ENCODE assay signal across 9 cellular contexts in the genomic region with DNA sequence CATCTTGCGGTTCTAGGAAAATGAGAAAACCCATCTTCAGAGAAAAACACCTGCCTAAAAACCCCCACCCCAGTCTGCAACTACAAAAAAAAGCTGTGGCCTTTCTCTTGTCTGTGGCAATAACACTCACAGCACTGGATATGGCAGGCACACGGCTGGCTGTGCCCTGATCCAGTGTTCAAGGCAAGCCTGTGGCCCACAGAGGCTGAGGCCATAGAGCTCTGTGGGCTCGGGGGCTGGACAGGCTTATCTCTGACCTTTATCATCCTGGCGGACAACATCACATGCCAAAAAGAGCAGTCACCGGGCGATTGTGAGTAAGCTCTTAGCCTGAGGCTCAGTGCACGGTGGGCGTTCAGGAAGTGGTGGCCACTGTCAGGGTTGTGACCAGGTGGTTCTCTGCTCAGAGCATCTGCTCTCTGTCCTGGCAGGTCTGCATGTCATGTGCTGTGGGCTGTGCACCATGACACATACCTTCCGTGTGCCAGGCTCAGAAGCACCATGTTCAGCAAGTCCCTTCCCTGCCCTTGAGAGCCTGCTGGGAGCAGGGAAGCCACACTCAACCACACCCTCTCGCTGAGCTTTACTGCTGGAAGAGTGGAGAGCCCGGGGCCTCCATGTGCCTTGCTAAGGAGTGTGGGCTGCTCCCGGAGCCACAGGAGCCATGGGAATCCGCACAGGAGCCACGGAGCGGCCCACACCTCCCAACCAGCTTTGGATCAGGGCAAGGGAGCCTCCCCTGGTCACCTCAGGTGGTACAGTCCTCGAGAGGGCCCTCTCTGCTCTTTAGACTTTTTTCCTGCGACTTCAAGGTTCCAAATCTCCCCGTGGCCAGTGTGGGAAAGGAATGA. TPM values are rescaled to one million over a fixed set of nuclear protein-coding genes. Genes with fewer than 3 reads are reported as not detected.
DNase-seq lines count a peak whose midpoint lies in the region; ATAC-seq, FAIRE-seq and TF ChIP-seq lines count a peak whose summit lies in the region.
"Had no signal": no experiment of that assay in that cellular context is flagged by ENCODE, and none has a peak within 500 bp of the region (broad histone marks: within the 10 kb centered on the region; RNA-seq: fewer than 3 reads in every experiment).

No MANE protein-coding gene starts in this region.

- peak overlapping the region; percentile 83 for H3K27ac ChIP-seq in KOPT-K1 (ENCODE audit: low read depth, low read length, poor library complexity, severe bottlenecking)
- H3K27ac ChIP-seq in astrocyte (ENCODE audit: low read depth, low read length), result no peak overlapping the region
- no peak overlapping the region for H3K27ac ChIP-seq in Peyer's patch
- H3K27ac ChIP-seq in caudate nucleus (ENCODE audit: low read depth, low read length), result no peak overlapping the region
- H3K27ac ChIP-seq: VCaP had no signal

- peak overlapping the region; percentile 28 for H3K4me2 ChIP-seq in astrocyte (ENCODE audit: low read length)

- H3K4me1 Mint-ChIP-seq in astrocyte (ENCODE audit: low read depth, unreplicated experiment) (peaks cover 19% of the 10 kb centered on the region), immature natural killer cell (no peaks in the 10 kb centered on the region)

- no peak for TF ChIP-seq CTCF in astrocyte (IDR thresholded peaks at IDR 0.05; ENCODE audit: insufficient read depth, low read depth, low read length)
- TF ChIP-seq CTCF in mucosa of descending colon (IDR thresholded peaks at IDR 0.05), result no peak
- TF ChIP-seq CTCF in Peyer's patch (IDR thresholded peaks at IDR 0.05), result no peak

- peak; percentile 60 for DNase-seq in astrocyte (ENCODE audit: low read depth)
- peak in 1 of 3 donors; percentile 39 for DNase-seq in mucosa of descending colon
- no peak for DNase-seq in Peyer's patch
- DNase-seq in caudate nucleus (lab: John Stamatoyannopoulos, UW), result no peak
- DNase-seq in immature natural killer cell, result no peak
- DNase-seq in NCI-H187 treated with DMSO at 0.1 percent for 48 hours (lab: John Stamatoyannopoulos, UW), result no peak

- no peak for FAIRE-seq in astrocyte (lab: Jason Lieb, UNC)

- H3K4me3 ChIP-seq in astrocyte (ENCODE audit: insufficient read depth, low read depth, low read length), result no peak overlapping the region
- no peak overlapping the region for H3K4me3 ChIP-seq in mucosa of descending colon
- no peak overlapping the region for H3K4me3 ChIP-seq in Peyer's patch

- intact Hi-C loops in mucosa of descending colon (cut with DNase I, micrococcal nuclease), result no loop called here

- no peak for TF ChIP-seq POLR2A in Peyer's patch (IDR thresholded peaks at IDR 0.05)

- H3K4me1 ChIP-seq in astrocyte (ENCODE audit: insufficient read depth, low read length), result peaks cover 19% of the 10 kb centered on the region
- no peaks in the 10 kb centered on the region for H3K4me1 ChIP-seq in mucosa of descending colon (ENCODE audit: low read depth)
- H3K4me1 ChIP-seq in Peyer's patch, result no peaks in the 10 kb centered on the region

- ATAC-seq in GM19023 (IDR thresholded peaks at IDR 0.05; ENCODE audit: unreplicated experiment), result peak; percentile 80
- peak; percentile 54 for ATAC-seq in mucosa of descending colon

- no peaks in the 10 kb centered on the region for H3K9me3 ChIP-seq in KOPT-K1 (ENCODE audit: insufficient read depth, low read length, poor library complexity, severe bottlenecking)
- no peaks in the 10 kb centered on the region for H3K9me3 ChIP-seq in astrocyte (ENCODE audit: insufficient read depth, low read depth, low read length)
- H3K9me3 ChIP-seq in mucosa of descending colon, result no peaks in the 10 kb centered on the region
- H3K9me3 ChIP-seq in Peyer's patch, result no peaks in the 10 kb centered on the region

- H3K4me3 Mint-ChIP-seq in astrocyte (ENCODE audit: unreplicated experiment) (no peak overlapping the region), immature natural killer cell (no peak overlapping the region)

- no peak overlapping the region for H3K9ac ChIP-seq in astrocyte (ENCODE audit: low read length)

- H3K79me2 ChIP-seq in astrocyte (ENCODE audit: insufficient read depth, low read length), result no peaks in the 10 kb centered on the region

- H3K9me3 Mint-ChIP-seq in astrocyte (ENCODE audit: unreplicated experiment) (no peaks in the 10 kb centered on the region), immature natural killer cell (no peaks in the 10 kb centered on the region)

- no peaks in the 10 kb centered on the region for H3K27me3 ChIP-seq in astrocyte (ENCODE audit: insufficient read depth, low read length)
- no peaks in the 10 kb centered on the region for H3K27me3 ChIP-seq in Peyer's patch

- H3K27me3 Mint-ChIP-seq in astrocyte (ENCODE audit: low read depth, unreplicated experiment) (no peaks in the 10 kb centered on the region), immature natural killer cell (ENCODE audit: low read depth in 3 of 3) (peaks cover 2 to 3% (median 2%) of the 10 kb centered on the region in 3 donors)

- H3K27ac Mint-ChIP-seq in astrocyte (ENCODE audit: unreplicated experiment), result peak overlapping the region; percentile 53
- H3K27ac Mint-ChIP-seq in immature natural killer cell, result no peak overlapping the region

- no peaks in the 10 kb centered on the region for H4K20me1 ChIP-seq in astrocyte (ENCODE audit: insufficient read depth, low read length)

- H2AFZ ChIP-seq in astrocyte (ENCODE audit: low read depth, low read length), result peak overlapping the region; percentile 23

- H3K36me3 Mint-ChIP-seq in astrocyte (ENCODE audit: low read depth, unreplicated experiment) (peaks cover 2% of the 10 kb centered on the region), immature natural killer cell (no peaks in the 10 kb centered on the region)

- H3K36me3 ChIP-seq in KOPT-K1 (ENCODE audit: insufficient read depth, low read length) (no peaks in the 10 kb centered on the region), astrocyte (ENCODE audit: insufficient read depth, low read length) (no peaks in the 10 kb centered on the region), mucosa of descending colon (ENCODE audit: low read depth) (no peaks in the 10 kb centered on the region), Peyer's patch (no peaks in the 10 kb centered on the region)

RNA-seq across cellular contexts. Expression of a gene that starts 34.6 kb away (rescaled TPM):
- total RNA-seq in astrocyte, result not detected in 2 replicates
- total RNA-seq in mucosa of descending colon, result not detected
- total RNA-seq in Peyer's patch, result not detected
- polyA plus RNA-seq in immature natural killer cell, result not detected

RNA-seq across cellular contexts. Expression of a gene that starts 41.7 kb away (rescaled TPM):
- 148 and 179 TPM in 2 replicates for total RNA-seq in astrocyte
- 10 to 100 TPM in 1 of 3 donors, 1 to 10 TPM in 2; 2.8 to 48.3 (median 4.7) TPM for total RNA-seq in mucosa of descending colon
- total RNA-seq in Peyer's patch, result 10 to 100 TPM in 1 of 4 donors, 1 to 10 TPM in 2, under 1 TPM in 1; 0.88 to 10.0 (median 8.7) TPM
- not detected for polyA plus RNA-seq in immature natural killer cell

RNA-seq across cellular contexts. Expression of a gene that starts 43.1 kb away (rescaled TPM):
- 1,209 and 1,259 TPM in 2 replicates for total RNA-seq in astrocyte
- total RNA-seq in mucosa of descending colon, result 100 to 1,000 TPM; 676 to 897 (median 838) TPM
- 1,000 to 10,000 TPM in 1 of 4 donors, 100 to 1,000 TPM in 3; 462 to 1,338 (median 588) TPM for total RNA-seq in Peyer's patch
- 1,000 to 10,000 TPM in 2 of 3 donors, 100 to 1,000 TPM in 1; 774 to 2,756 (median 1,213) TPM for polyA plus RNA-seq in immature natural killer cell

RNA-seq across cellular contexts. Expression of a gene that starts 43.3 kb away (rescaled TPM):
- 56.0 and 57.0 TPM in 2 replicates for total RNA-seq in astrocyte
- total RNA-seq in mucosa of descending colon, result 10 to 100 TPM; 29.5 to 41.9 (median 37.2) TPM
- 10 to 100 TPM; 15.7 to 23.5 (median 18.0) TPM for total RNA-seq in Peyer's patch
- 100 to 1,000 TPM; 169 to 202 (median 172) TPM for polyA plus RNA-seq in immature natural killer cell

RNA-seq across cellular contexts. Expression of a gene that starts 47.5 kb away (rescaled TPM):
- 14.5 and 20.8 TPM in 2 replicates for total RNA-seq in astrocyte
- 1 to 10 TPM; 5.6 to 8.4 (median 7.0) TPM for total RNA-seq in mucosa of descending colon
- total RNA-seq in Peyer's patch, result 10 to 100 TPM; 10.7 to 43.0 (median 28.1) TPM
- polyA plus RNA-seq in immature natural killer cell, result not detected
